In genomic region chr6:19268117-19268516, GRCh38 we compare ENCODE assay signal across 29 cellular contexts.
DNase-seq lines count a peak whose midpoint lies in the region; ATAC-seq and TF ChIP-seq lines count a peak whose summit lies in the region.
"Had no signal": no experiment of that assay in that cellular context is flagged by ENCODE, and none has a peak within 500 bp of the region (broad histone marks: within the 10 kb centered on the region; RNA-seq: fewer than 3 reads in every experiment).

No MANE protein-coding gene starts in this region.

- no peak overlapping the region for H2AFZ ChIP-seq in PC-3 (ENCODE audit: low read length)
- H2AFZ ChIP-seq: GM23248 had no signal

- TF ChIP-seq CTCF in breast epithelium (IDR thresholded peaks at IDR 0.05), result no peak
- no peak for TF ChIP-seq CTCF in PC-3 (conservative IDR thresholded peaks at IDR 0.05; ENCODE audit: low read depth, low read length)
- TF ChIP-seq CTCF in GM13977 (IDR thresholded peaks at IDR 0.05; ENCODE audit: extremely low read depth, insufficient read depth, missing control alignments), result no peak

- DNase-seq in T47D (ENCODE audit: low read depth in 1 of 2, low spot score in 1 of 2) (peak; percentile 35 to 65), breast epithelium (ENCODE audit: low spot score in 2 of 2) (no peak), PC-3 (peak; percentile 86), kidney tubule cell (ENCODE audit: low spot score) (peak; percentile 6), GM13977 (ENCODE audit: low spot score) (no peak), COR-L47 (lab: John Stamatoyannopoulos, UW) (no peak)
- DNase-seq in effector CD8-positive, alpha-beta T cell (lab: John Stamatoyannopoulos, UW), result no peak
- DNase-seq: activated CD4-positive, alpha-beta T cell treated with anti-CD3 and anti-CD28 coated beads for 1 hour; activated CD8-positive, alpha-beta T cell treated with anti-CD3 and anti-CD28 coated beads for 36 hours; amygdala; effector memory CD8-positive, alpha-beta T cell; foreskin fibroblast; GM23248; heart left ventricle; left colon; naive B cell; NCI-H1694; NCI-H526; nucleus accumbens; stimulated activated CD8-positive, alpha-beta memory T cell treated with anti-CD3 and anti-CD28 coated beads, Interleukin-4, amount 100 ng/mL, for 48 hours; stomach; thyroid gland had no signal

- no peaks in the 10 kb centered on the region for H3F3A ChIP-seq in PC-3 (ENCODE audit: low read length, unreplicated experiment)

- no peaks in the 10 kb centered on the region for H3K9me2 ChIP-seq in PC-3 (replicated peaks; ENCODE audit: low read length)

- no peaks in the 10 kb centered on the region for H3K79me2 ChIP-seq in PC-3 (ENCODE audit: low read length)

- no peak for TF ChIP-seq POLR2A in breast epithelium (IDR thresholded peaks at IDR 0.05)

- CTCF ChIA-PET in PC-3 (lab: Charles Lee), result no interaction called here

- H3K4me1 ChIP-seq in breast epithelium, result no peaks in the 10 kb centered on the region
- peaks cover 24% of the 10 kb centered on the region for H3K4me1 ChIP-seq in PC-3 (ENCODE audit: insufficient read depth, low read length)
- H3K4me1 ChIP-seq: heart left ventricle, stomach, thyroid gland had no signal

- ATAC-seq in PC-3 (peak; percentile 94), SK-N-SH treated with all-trans-retinoic acid at 6 μM for 48 hours (no peak)
- ATAC-seq: activated CD8-positive, alpha-beta T cell treated with anti-CD3 and anti-CD28 coated beads for 36 hours; effector memory CD8-positive, alpha-beta T cell; esophagus mucosa; GM12878; heart left ventricle; left colon had no signal

- H3K4me3 ChIP-seq in breast epithelium, result no peak overlapping the region
- H3K4me3 ChIP-seq in PC-3 (ENCODE audit: low read length), result no peak overlapping the region
- H3K4me3 ChIP-seq: cardiac muscle cell, coronary artery, GM12878, GM23248, heart left ventricle, skin epidermis, stomach, thyroid gland had no signal

- in situ Hi-C loops in T47D (cut with HindIII; ENCODE audit: low pct_unique_long_range_greater_than_20kb, low sequenced_read_pairs) (no loop called here), GM13977 (cut with MboI; ENCODE audit: low pct_unique_long_range_greater_than_20kb, low sequenced_read_pairs, unreplicated experiment) (no loop called here)

- no peaks in the 10 kb centered on the region for H4K20me1 ChIP-seq in PC-3 (ENCODE audit: low read length)

- POLR2A ChIA-PET in PC-3 (lab: Charles Lee; ENCODE audit: unreplicated experiment), result interaction anchor here (0.9 kb wide), 1 partner anchor 494 kb away, joined by 5 read pairs; no protein-coding TSS in a partner anchor

- BruUV-seq in PC-3 (replicated peaks; lab: Mats Ljungman, UMichigan), result no TSS peak

- 0 out of 2 replicates have a peak overlapping the region, but pooled peaks have one; percentile 17 for H3K4me2 ChIP-seq in PC-3 (ENCODE audit: low read length)
- H3K4me2 ChIP-seq: KMS-11 had no signal

- H3K27me3 ChIP-seq in breast epithelium (no peaks in the 10 kb centered on the region), PC-3 (ENCODE audit: low read length) (no peaks in the 10 kb centered on the region)
- H3K27me3 ChIP-seq: cardiac muscle cell, heart left ventricle, stomach, thyroid gland had no signal

- H3K9me3 ChIP-seq in breast epithelium, result peaks cover 3 to 32% of the 10 kb centered on the region in 2 donors
- no peaks in the 10 kb centered on the region for H3K9me3 ChIP-seq in PC-3 (ENCODE audit: low read length)
- H3K9me3 ChIP-seq: thyroid gland had no signal

- H3K9ac ChIP-seq in PC-3 (ENCODE audit: low read length), result no peak overlapping the region
- H3K9ac ChIP-seq: GM23248, KMS-11 had no signal

- no peak overlapping the region for H3K27ac ChIP-seq in breast epithelium
- H3K27ac ChIP-seq in PC-3 (ENCODE audit: low read length), result peak overlapping the region; percentile 32
- H3K27ac ChIP-seq: cardiac muscle cell, coronary artery, GM23248, heart left ventricle, KMS-11, skin epidermis, stomach, thyroid gland had no signal

- intact Hi-C loops in breast epithelium (cut with DNase I; ENCODE audit: low total_unique reads), result no loop called here
- intact Hi-C loops in PC-3 (cut with micrococcal nuclease), result no loop called here

- H3K36me3 ChIP-seq in breast epithelium, result no peaks in the 10 kb centered on the region
- H3K36me3 ChIP-seq in PC-3 (ENCODE audit: low read depth, low read length), result no peaks in the 10 kb centered on the region
- H3K36me3 ChIP-seq: cardiac muscle cell, heart left ventricle, stomach, thyroid gland had no signal

TF ChIP-seq in SK-N-SH treated with all-trans-retinoic acid at 6 μM for 48 hours, 23 proteins besides CTCF, POLR2A, EP300 and RAD21:
- TF ChIP-seq ZNF70 (CRISPR knock-in tag; IDR thresholded peaks at IDR 0.05) (no peak), SNAI2 (CRISPR knock-in tag; IDR thresholded peaks at IDR 0.05) (no peak), PPARA (CRISPR knock-in tag; IDR thresholded peaks at IDR 0.05; ENCODE audit: borderline replicate concordance) (no peak), TSHZ2 (CRISPR knock-in tag; IDR thresholded peaks at IDR 0.05) (no peak)

Comparison
In these comparisons a context has a peak if more than half of its experiments do, and no peak if none do; other contexts are left out.
1. DNase-seq: peak in T47D (2 of 2), PC-3 (single experiment) and kidney tubule cell (single experiment); none in breast epithelium (0 of 2), effector CD8-positive, alpha-beta T cell (single experiment), GM13977 (single experiment) and COR-L47 (single experiment).